8 cellular contexts compared by ENCODE assay signal in genomic region chr16:15672127-15672513, GRCh38. TPM values are rescaled to one million over a fixed set of nuclear protein-coding genes. Genes with fewer than 3 reads are reported as not detected.
DNase-seq lines count a peak whose midpoint lies in the region; FAIRE-seq and TF ChIP-seq lines count a peak whose summit lies in the region.
"Not testable (repeated sequence)": the region's sequence is repeated elsewhere in the genome, so short reads cannot be mapped to it uniquely, and the experiment has no call there.

No MANE protein-coding gene starts in this region.

- peak overlapping the region; percentile 85 for H3K4me2 ChIP-seq in endothelial cell of umbilical vein (ENCODE audit: insufficient read depth, low read length)

- not testable (repeated sequence) for H3K9me1 ChIP-seq in endothelial cell of umbilical vein (replicated peaks; ENCODE audit: control insufficient read depth, extremely low read depth, insufficient read depth, low read length)

- not testable (repeated sequence) for H3K9me3 Mint-ChIP-seq in activated CD4-positive, alpha-beta T cell treated with anti-CD3 and anti-CD28 coated beads, Interleukin-2, amount 10 ng/mL, durations not matched to agents 7 days and 5 days

- not testable (repeated sequence) for TF ChIP-seq CTCF in AG04450 (IDR thresholded peaks at IDR 0.05; ENCODE audit: low read depth, low read length); endothelial cell of umbilical vein (IDR thresholded peaks at IDR 0.05; ENCODE audit: extremely low read depth in 1 of 2, insufficient read depth in 1 of 2, low read depth in 1 of 2, low read length in 2 of 2); neutrophil (IDR thresholded peaks at IDR 0.05)

- H3K9ac ChIP-seq in endothelial cell of umbilical vein (replicated peaks; ENCODE audit: extremely low read depth, insufficient read depth, low read length) (peak overlapping the region; percentile 86), stomach smooth muscle (ENCODE audit: low read length in 2 of 2) (peak overlapping the region in 1 of 2 donors; percentile 22)

- H3K36me3 Mint-ChIP-seq in activated CD4-positive, alpha-beta T cell treated with anti-CD3 and anti-CD28 coated beads, Interleukin-2, amount 10 ng/mL, durations not matched to agents 7 days and 5 days (ENCODE audit: low read depth), result peaks cover 76% of the 10 kb centered on the region

- H3K4me1 ChIP-seq in endothelial cell of umbilical vein (ENCODE audit: control insufficient read depth, extremely low read depth, insufficient read depth, low read length) (peaks cover 21% of the 10 kb centered on the region), neutrophil (ENCODE audit: control insufficient read depth in 1 of 2, insufficient read depth in 1 of 2, low read depth in 1 of 2, low read length in 1 of 2) (peaks cover 54 to 64% of the 10 kb centered on the region in 2 experiments)
- not testable (repeated sequence) for H3K4me1 ChIP-seq in stomach smooth muscle (ENCODE audit: control insufficient read depth, insufficient read depth, low read length)

- H3K4me3 ChIP-seq in AG04450 (ENCODE audit: low read depth, low read length); endothelial cell of umbilical vein (replicated peaks in 1 of 3; ENCODE audit: insufficient read depth in 1 of 3, low read depth in 1 of 3, low read length in 3 of 3); stomach smooth muscle (ENCODE audit: low read length in 2 of 2): not testable (repeated sequence)
- peak overlapping the region; percentile 60 to 63 for H3K4me3 ChIP-seq in neutrophil (ENCODE audit: low read depth in 1 of 2, low read length in 1 of 2)

- POLR2A ChIA-PET in AG04450 (lab: Yijun Ruan, JAX), result interaction anchor here (0.8 to 1.1 kb wide), 3 partner anchors 14 to 30 kb away, joined by 3 to 4 read pairs (median 3); partner anchors contain the start of gene MARF1
- POLR2A ChIA-PET in activated CD4-positive, alpha-beta T cell treated with anti-CD3 and anti-CD28 coated beads, Interleukin-2, amount 10 ng/mL, durations not matched to agents 7 days and 5 days (lab: Charles Lee); endothelial cell of umbilical vein (lab: Charles Lee): not testable (repeated sequence)

- dilution Hi-C loops in endothelial cell of umbilical vein (cut with MboI; ENCODE audit: extremely low pct_ligation_motif_present, low sequenced_read_pairs), result not testable (repeated sequence)

- peaks cover 83% of the 10 kb centered on the region for H3K36me3 ChIP-seq in KOPT-K1 (ENCODE audit: insufficient read depth, low read length)
- H3K36me3 ChIP-seq in endothelial cell of umbilical vein (ENCODE audit: control insufficient read depth in 2 of 2, extremely low read depth in 1 of 2, insufficient read depth in 2 of 2, low read length in 2 of 2), result peaks cover 10 to 12% of the 10 kb centered on the region in 2 experiments
- H3K36me3 ChIP-seq in neutrophil, result peaks cover 55% of the 10 kb centered on the region
- peaks cover 16 to 17% of the 10 kb centered on the region in 2 donors for H3K36me3 ChIP-seq in stomach smooth muscle (ENCODE audit: control insufficient read depth in 2 of 2, insufficient read depth in 2 of 2, low read length in 2 of 2)

- CTCF ChIA-PET in AG04450 (lab: Charles Lee), result interaction anchor here (0.6 to 1.8 kb wide), 5 partner anchors 19 to 656 kb away, joined by 3 to 15 read pairs (median 4); no protein-coding TSS in a partner anchor
- CTCF ChIA-PET in activated CD4-positive, alpha-beta T cell treated with anti-CD3 and anti-CD28 coated beads, Interleukin-2, amount 10 ng/mL, durations not matched to agents 7 days and 5 days (lab: Charles Lee), result interaction anchor here (1.3 to 1.9 kb wide), 3 partner anchors 10 to 29 kb away, joined by 3 to 5 read pairs (median 5); partner anchors contain the start of gene MARF1
- CTCF ChIA-PET in endothelial cell of umbilical vein (lab: Charles Lee), result interaction anchor here (1.2 to 4.3 kb wide), 2 partner anchors 10 to 19 kb away, joined by 6 to 20 read pairs; no protein-coding TSS in a partner anchor

- not testable (repeated sequence) for H2AFZ ChIP-seq in endothelial cell of umbilical vein (ENCODE audit: low read depth, low read length)

- peak overlapping the region; percentile 86 for H3K27ac ChIP-seq in AG04450 (ENCODE audit: low read depth, low read length)
- H3K27ac ChIP-seq in KOPT-K1 (ENCODE audit: low read depth, low read length, poor library complexity, severe bottlenecking), result peak overlapping the region; percentile 61
- peak overlapping the region; percentile 99 for H3K27ac ChIP-seq in endothelial cell of umbilical vein (ENCODE audit: insufficient read depth, low read depth, low read length)
- peak overlapping the region; percentile 98 for H3K27ac ChIP-seq in layer of hippocampus (ENCODE audit: low read depth, low read length)
- H3K27ac ChIP-seq in neutrophil, result peak overlapping the region; percentile 99
- H3K27ac ChIP-seq in stomach smooth muscle (ENCODE audit: low read length), result peak overlapping the region; percentile 58

- H3K27ac Mint-ChIP-seq in activated CD4-positive, alpha-beta T cell treated with anti-CD3 and anti-CD28 coated beads, Interleukin-2, amount 10 ng/mL, durations not matched to agents 7 days and 5 days, result peak overlapping the region; percentile 94

- H3K4me1 Mint-ChIP-seq in activated CD4-positive, alpha-beta T cell treated with anti-CD3 and anti-CD28 coated beads, Interleukin-2, amount 10 ng/mL, durations not matched to agents 7 days and 5 days, result peaks cover 65% of the 10 kb centered on the region

- peak overlapping the region; percentile 36 for H3K4me3 Mint-ChIP-seq in activated CD4-positive, alpha-beta T cell treated with anti-CD3 and anti-CD28 coated beads, Interleukin-2, amount 10 ng/mL, durations not matched to agents 7 days and 5 days

- H3K27me3 ChIP-seq in AG04450 (ENCODE audit: control insufficient read depth, insufficient read depth, low read length); endothelial cell of umbilical vein (ENCODE audit: control insufficient read depth in 2 of 2, insufficient read depth in 2 of 2, low read length in 2 of 2); layer of hippocampus (ENCODE audit: control insufficient read depth, insufficient read depth, low read length); neutrophil; stomach smooth muscle (ENCODE audit: control insufficient read depth in 1 of 2, insufficient read depth in 2 of 2, low read length in 2 of 2): not testable (repeated sequence)

- not testable (repeated sequence) for FAIRE-seq in endothelial cell of umbilical vein (lab: Jason Lieb, UNC)

- not testable (repeated sequence) for DNase-seq in AG04450 (ENCODE audit: low read depth, low spot score); activated CD4-positive, alpha-beta T cell treated with anti-CD3 and anti-CD28 coated beads, Interleukin-2, amount 10 ng/mL, durations not matched to agents 7 days and 5 days; endothelial cell of umbilical vein (ENCODE audit: low read depth, low spot score)
- DNase-seq in amniotic epithelial cell (ENCODE audit: low read depth), result peak; percentile 8

- intact Hi-C loops in endothelial cell of umbilical vein (cut with micrococcal nuclease), result loop anchor here (1.0 kb wide), 2 partner anchors 22 to 29 kb away; partner anchors contain the start of genes MARF1 and NDE1

- not testable (repeated sequence) for TF ChIP-seq POLR2A in endothelial cell of umbilical vein (IDR thresholded peaks at IDR 0.05; ENCODE audit: low read depth, low read length)

- not testable (repeated sequence) for H3K9me3 ChIP-seq in AG04450 (ENCODE audit: control insufficient read depth, insufficient read depth, low read length); KOPT-K1 (ENCODE audit: insufficient read depth, low read length, poor library complexity, severe bottlenecking); endothelial cell of umbilical vein (replicated peaks; ENCODE audit: control insufficient read depth, insufficient read depth, low read length); neutrophil; stomach smooth muscle (ENCODE audit: control insufficient read depth in 2 of 2, low read length in 2 of 2)

- H3K79me2 ChIP-seq in endothelial cell of umbilical vein (ENCODE audit: control insufficient read depth, insufficient read depth, low read length), result peaks cover 25% of the 10 kb centered on the region

- not testable (repeated sequence) for BruUV-seq in endothelial cell of umbilical vein (replicated peaks; lab: Mats Ljungman, UMichigan)

- H4K20me1 ChIP-seq in endothelial cell of umbilical vein (replicated peaks; ENCODE audit: control insufficient read depth, extremely low read depth, insufficient read depth, low read length), result not testable (repeated sequence)

- not testable (repeated sequence) for H3K27me3 Mint-ChIP-seq in activated CD4-positive, alpha-beta T cell treated with anti-CD3 and anti-CD28 coated beads, Interleukin-2, amount 10 ng/mL, durations not matched to agents 7 days and 5 days

RNA-seq across cellular contexts. Expression of gene NDE1, which starts 22.1 kb away (rescaled TPM):
- 28.1 and 29.9 TPM in 2 replicates for polyA plus RNA-seq in AG04450 (2011; rRNA removed)
- 24.2 and 26.1 TPM in 2 replicates for polyA minus RNA-seq in AG04450 (2011; rRNA and poly(A)+ RNA removed)
- 100 to 1,000 TPM; 144 to 147 TPM for total RNA-seq in activated CD4-positive, alpha-beta T cell treated with anti-CD3 and anti-CD28 coated beads, Interleukin-2, amount 10 ng/mL, durations not matched to agents 7 days and 5 days
- total RNA-seq in endothelial cell of umbilical vein, result 89.1 and 90.2 TPM in 2 replicates
- 26.3 and 28.0 TPM in 2 replicates for polyA plus RNA-seq in endothelial cell of umbilical vein
- polyA plus RNA-seq in endothelial cell of umbilical vein (2011; cell fraction: cytosol; rRNA removed), result 48.8 and 53.7 TPM in 2 replicates
- 39.1 and 46.3 TPM in 2 replicates for polyA plus RNA-seq in endothelial cell of umbilical vein (2011; cell fraction: nucleus; rRNA removed)
- 34.0 and 40.2 TPM in 2 replicates for polyA plus RNA-seq in endothelial cell of umbilical vein (2012)
- polyA minus RNA-seq in endothelial cell of umbilical vein, result 32.1 and 40.4 TPM in 2 replicates
- 38.9 TPM for polyA minus RNA-seq in endothelial cell of umbilical vein (2011; cell fraction: cytosol; rRNA and poly(A)+ RNA removed)
- polyA minus RNA-seq in endothelial cell of umbilical vein (2011; cell fraction: nucleus; rRNA and poly(A)+ RNA removed), result 20.3 and 27.6 TPM in 2 replicates

RNA-seq across cellular contexts. Expression of gene MARF1, which starts 29.2 kb away (rescaled TPM):
- polyA plus RNA-seq in AG04450 (2011; rRNA removed) (31.6 and 37.4 TPM in 2 replicates), endothelial cell of umbilical vein (11.5 and 14.6 TPM in 2 replicates)
- 33.0 and 34.3 TPM in 2 replicates for polyA minus RNA-seq in AG04450 (2011; rRNA and poly(A)+ RNA removed)
- 100 to 1,000 TPM in 1 of 2 experiments, 10 to 100 TPM in 1; 79.9 to 101 TPM for total RNA-seq in activated CD4-positive, alpha-beta T cell treated with anti-CD3 and anti-CD28 coated beads, Interleukin-2, amount 10 ng/mL, durations not matched to agents 7 days and 5 days
- 54.3 and 58.5 TPM in 2 replicates for total RNA-seq in endothelial cell of umbilical vein
- polyA plus RNA-seq in endothelial cell of umbilical vein (2011; cell fraction: cytosol; rRNA removed), result 13.7 and 14.1 TPM in 2 replicates
- polyA plus RNA-seq in endothelial cell of umbilical vein (2011; cell fraction: nucleus; rRNA removed), result 59.8 and 76.4 TPM in 2 replicates
- 19.2 and 26.2 TPM in 2 replicates for polyA plus RNA-seq in endothelial cell of umbilical vein (2012)
- polyA minus RNA-seq in endothelial cell of umbilical vein, result 64.0 and 70.4 TPM in 2 replicates
- 12.7 TPM for polyA minus RNA-seq in endothelial cell of umbilical vein (2011; cell fraction: cytosol; rRNA and poly(A)+ RNA removed)
- polyA minus RNA-seq in endothelial cell of umbilical vein (2011; cell fraction: nucleus; rRNA and poly(A)+ RNA removed), result 48.0 and 72.1 TPM in 2 replicates
